In the genomic region with DNA sequence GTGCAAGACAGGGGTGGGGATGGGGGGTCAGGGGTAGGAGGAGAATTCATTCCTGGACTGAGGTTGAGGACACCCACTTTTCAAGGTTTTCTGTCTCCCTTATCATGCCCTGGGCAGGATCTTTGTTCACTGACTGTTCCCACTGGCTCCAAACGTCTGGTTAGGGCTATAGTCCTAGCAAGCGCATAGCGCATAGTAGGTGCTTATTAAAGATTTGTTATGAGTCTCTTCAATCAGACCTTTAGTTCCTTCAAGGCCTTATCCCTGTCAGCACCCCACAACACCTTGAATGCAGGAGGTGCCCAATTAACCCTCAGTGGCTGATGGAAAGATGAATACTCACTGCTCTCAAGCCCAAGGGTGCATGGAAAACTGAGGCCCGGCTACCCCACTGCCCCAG, we compare ENCODE assay signal across 8 cellular contexts.
DNase-seq lines count a peak whose midpoint lies in the region; ATAC-seq and TF ChIP-seq lines count a peak whose summit lies in the region.

No MANE protein-coding gene starts in this region.

- TF ChIP-seq POLR2A in Peyer's patch (IDR thresholded peaks at IDR 0.05) = no peak

- H3K27me3 Mint-ChIP-seq in effector memory CD8-positive, alpha-beta T cell = no peaks in the 10 kb centered on the region

- H3K27ac ChIP-seq in Peyer's patch (peak overlapping the region; percentile 54 to 87 (median 78)), parathyroid adenoma (peak overlapping the region; percentile 39)

- H3K79me2 ChIP-seq in parathyroid adenoma = peaks cover 3% of the 10 kb centered on the region

- H3K36me3 Mint-ChIP-seq in effector memory CD8-positive, alpha-beta T cell (ENCODE audit: insufficient read depth) = no peaks in the 10 kb centered on the region

- H3K4me2 ChIP-seq in parathyroid adenoma (ENCODE audit: low read length) = no peak overlapping the region

- H3K4me3 ChIP-seq in BE2C (ENCODE audit: low read depth, low read length) (peak overlapping the region; percentile 51), Peyer's patch (peak overlapping the region in 1 of 4 donors; percentile 40), parathyroid adenoma (ENCODE audit: low read depth, low read length) (no peak overlapping the region)

- no peak overlapping the region for H2AFZ ChIP-seq in parathyroid adenoma

- peak overlapping the region; percentile 72 for H3K4me3 Mint-ChIP-seq in effector memory CD8-positive, alpha-beta T cell

- H3K36me3 ChIP-seq in BE2C = no peaks in the 10 kb centered on the region
- no peaks in the 10 kb centered on the region for H3K36me3 ChIP-seq in Peyer's patch
- no peaks in the 10 kb centered on the region for H3K36me3 ChIP-seq in parathyroid adenoma (ENCODE audit: control insufficient read depth, insufficient read depth, low read length)

- H3K4me1 ChIP-seq in BE2C (peaks cover 10% of the 10 kb centered on the region), Peyer's patch (peaks cover 0 to 32% (median 15%) of the 10 kb centered on the region in 4 donors), parathyroid adenoma (no peaks in the 10 kb centered on the region)

- no peak for TF ChIP-seq CTCF in BE2C (IDR thresholded peaks at IDR 0.05; ENCODE audit: low read depth, low read length)
- no peak for TF ChIP-seq CTCF in Peyer's patch (IDR thresholded peaks at IDR 0.05)
- TF ChIP-seq CTCF in parathyroid adenoma (IDR thresholded peaks at IDR 0.05) = no peak

- H3K27me3 ChIP-seq in BE2C = no peaks in the 10 kb centered on the region
- no peaks in the 10 kb centered on the region for H3K27me3 ChIP-seq in Peyer's patch
- no peaks in the 10 kb centered on the region for H3K27me3 ChIP-seq in parathyroid adenoma (ENCODE audit: control insufficient read depth, insufficient read depth, low read length)

- H3K9me3 ChIP-seq in BE2C = no peaks in the 10 kb centered on the region
- H3K9me3 ChIP-seq in Peyer's patch = no peaks in the 10 kb centered on the region
- H3K9me3 ChIP-seq in parathyroid adenoma (ENCODE audit: control insufficient read depth, low read length) = no peaks in the 10 kb centered on the region

- no peak for ATAC-seq in effector memory CD8-positive, alpha-beta T cell (replicated peaks)
- no peak for ATAC-seq in HG02885 (IDR thresholded peaks at IDR 0.05; ENCODE audit: poor library complexity, unreplicated experiment)

- peak overlapping the region; percentile 77 to 89 for H3K27ac Mint-ChIP-seq in effector memory CD8-positive, alpha-beta T cell

- DNase-seq in BE2C (no peak), Peyer's patch (no peak), NCI-H1694 (lab: John Stamatoyannopoulos, UW) (no peak), LoVo (ENCODE audit: low spot score) (no peak)
- DNase-seq in effector memory CD8-positive, alpha-beta T cell = no peak
- no peak for DNase-seq in stimulated activated naive CD4-positive, alpha-beta T cell (lab: John Stamatoyannopoulos, UW)

- no peak overlapping the region for H3K9ac ChIP-seq in parathyroid adenoma

- H3K4me1 Mint-ChIP-seq in effector memory CD8-positive, alpha-beta T cell (ENCODE audit: low read depth in 2 of 2) = peaks cover 6 to 10% of the 10 kb centered on the region in 2 donors

- H3K9me3 Mint-ChIP-seq in effector memory CD8-positive, alpha-beta T cell = no peaks in the 10 kb centered on the region
